16 cellular contexts compared by ENCODE assay signal in the genomic region with DNA sequence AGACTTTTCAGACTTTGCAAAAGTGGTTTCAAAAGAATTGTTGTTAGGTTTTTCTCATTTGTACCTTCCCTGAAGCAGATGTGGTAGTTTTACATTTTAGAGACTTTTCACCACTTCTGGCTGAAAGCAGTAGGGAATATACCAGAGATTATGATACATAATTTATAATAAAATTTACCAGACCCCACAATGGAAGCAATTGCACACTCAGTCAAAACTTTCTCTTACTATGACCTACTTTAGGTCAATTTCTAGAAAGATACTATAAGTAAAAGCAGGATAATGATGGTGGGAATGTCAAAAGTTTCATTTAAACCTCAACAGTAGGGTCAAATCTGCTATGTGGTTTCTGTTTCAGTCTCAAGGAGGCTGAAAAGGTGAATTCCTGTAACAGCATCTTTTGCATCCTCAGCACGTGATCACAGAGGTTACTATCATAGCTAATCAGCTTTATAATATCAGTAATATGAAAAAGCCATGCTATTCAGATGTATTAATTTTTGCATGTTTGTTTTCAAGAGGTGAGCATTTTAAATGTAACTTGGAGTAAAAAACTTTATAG.
DNase-seq lines count a peak whose midpoint lies in the region; ATAC-seq lines count a peak whose summit lies in the region.
"Had no signal": no experiment of that assay in that cellular context is flagged by ENCODE, and none has a peak within 500 bp of the region (broad histone marks: within the 10 kb centered on the region; RNA-seq: fewer than 3 reads in every experiment).

No MANE protein-coding gene starts in this region.

- H3K27ac Mint-ChIP-seq in memory B cell: no peak overlapping the region
- H3K27ac Mint-ChIP-seq: natural killer cell had no signal

- DNase-seq in memory B cell (ENCODE audit: low spot score in 2 of 2) (no peak), NCI-H748 treated with DMSO at 0.1 percent for 48 hours (lab: John Stamatoyannopoulos, UW) (no peak)
- no peak for DNase-seq in stimulated activated naive CD4-positive, alpha-beta T cell (lab: John Stamatoyannopoulos, UW)
- no peak for DNase-seq in stimulated activated CD4-positive, alpha-beta T cell treated with anti-CD3 and anti-CD28 coated beads, Interleukin-4, amount 100 ng/mL, for 24 hours
- DNase-seq: activated CD4-positive, alpha-beta T cell treated with anti-CD3 and anti-CD28 coated beads, Interleukin-2, amount 50 U/mL, for 1 hour; activated naive CD4-positive, alpha-beta T cell treated with anti-CD3 and anti-CD28 coated beads, Interleukin-2, amount 50 U/mL, for 16 hours; AML-193; COR-L47; HCEC 1CT; mesendoderm; natural killer cell; NCI-H1436 treated with DMSO at 0.1 percent for 48 hours; stimulated activated CD4-positive, alpha-beta T cell treated with anti-CD3 and anti-CD28 coated beads, Interleukin-4, amount 100 ng/mL, for 1 hour had no signal

- H3K9me3 Mint-ChIP-seq in memory B cell: no peaks in the 10 kb centered on the region
- H3K9me3 Mint-ChIP-seq: natural killer cell had no signal

- no peak overlapping the region for H3K4me3 Mint-ChIP-seq in memory B cell
- H3K4me3 Mint-ChIP-seq: natural killer cell had no signal

- ATAC-seq in GM18867 (IDR thresholded peaks at IDR 0.05; ENCODE audit: unreplicated experiment): peak; percentile 53
- ATAC-seq in GM21737 (IDR thresholded peaks at IDR 0.05; ENCODE audit: unreplicated experiment): peak; percentile 54
- peak; percentile 70 for ATAC-seq in HG03045 (IDR thresholded peaks at IDR 0.05; ENCODE audit: unreplicated experiment)
- peak; percentile 54 for ATAC-seq in memory B cell (ENCODE audit: low read depth)
- ATAC-seq: natural killer cell had no signal

- no peaks in the 10 kb centered on the region for H3K27me3 Mint-ChIP-seq in memory B cell

- H3K4me1 Mint-ChIP-seq in memory B cell: no peaks in the 10 kb centered on the region
- H3K4me1 Mint-ChIP-seq: natural killer cell had no signal

- H3K36me3 Mint-ChIP-seq in memory B cell: peaks cover 18% of the 10 kb centered on the region
- H3K36me3 Mint-ChIP-seq: natural killer cell had no signal
